In genomic region chr1:160103658-160104519, GRCh38 we compare ENCODE assay signal across 1 cellular context.
TF ChIP-seq lines count a peak whose summit lies in the region.

No MANE protein-coding gene starts in this region.

TF ChIP-seq in HepG2, 621 proteins besides CTCF, POLR2A, EP300 and RAD21:
- TF ChIP-seq ZNF646 (CRISPR knock-in tag; IDR thresholded peaks at IDR 0.05) (peak; percentile 66), PLRG1 (conservative IDR thresholded peaks at IDR 0.05) (no peak), ZNF253 (CRISPR knock-in tag; IDR thresholded peaks at IDR 0.05; ENCODE audit: borderline replicate concordance) (no peak)
